30 cellular contexts compared by ENCODE assay signal in the genomic region with DNA sequence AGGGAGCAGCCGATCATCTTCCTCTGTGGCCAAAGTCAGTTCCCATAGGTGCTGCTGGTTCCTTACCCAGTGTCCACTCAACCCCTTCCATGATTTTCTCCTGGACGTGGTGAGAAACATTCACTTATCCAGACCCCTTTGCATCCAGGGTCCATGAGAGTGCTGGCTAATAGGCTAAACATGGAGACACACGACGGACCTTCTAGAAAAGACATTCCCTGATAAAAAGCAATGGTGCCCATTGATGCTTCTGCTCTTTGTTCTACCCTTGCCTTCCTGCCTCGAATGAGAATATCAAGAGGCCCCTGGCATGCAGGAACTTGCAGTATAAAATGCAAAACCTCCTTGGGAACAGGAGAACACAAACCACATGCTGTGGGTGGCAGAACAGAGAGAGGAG. TPM values are rescaled to one million over a fixed set of nuclear protein-coding genes. Genes with fewer than 3 reads are reported as not detected.
"Had no signal": no experiment of that assay in that cellular context is flagged by ENCODE, and none has a peak within 500 bp of the region (broad histone marks: within the 10 kb centered on the region; RNA-seq: fewer than 3 reads in every experiment).

No MANE protein-coding gene starts in this region.

- H3K27ac ChIP-seq: left lung, lower lobe of right lung, ovary, right atrium auricular region, spleen, tibial nerve, uterus had no signal

- H3K4me1 ChIP-seq: left lung, right atrium auricular region, spleen, tibial nerve, uterus had no signal

- H3K9me3 ChIP-seq: left lung, lower lobe of right lung, ovary, right atrium auricular region, spleen, tibial nerve, uterus had no signal

- FAIRE-seq: islet of Langerhans, kidney, small intestine had no signal

- H3K27me3 Mint-ChIP-seq: progenitor cell of endocrine pancreas, type B pancreatic cell had no signal

- H3K4me1 Mint-ChIP-seq: immature natural killer cell; mesothelial cell of epicardium; natural killer cell; stimulated activated effector memory CD8-positive, alpha-beta T cell treated with anti-CD3 and anti-CD28 coated beads, Interleukin-12 subunit alpha, Interleukin-12 subunit beta, amount 100 ng/mL, for 72 hours; stimulated activated naive CD8-positive, alpha-beta T cell treated with anti-CD3 and anti-CD28 coated beads, Interleukin-15, amount 100 ng/mL, for 72 hours had no signal

- H3K9me3 Mint-ChIP-seq: immature natural killer cell; mesothelial cell of epicardium; naive B cell; natural killer cell; stimulated activated effector memory CD8-positive, alpha-beta T cell treated with anti-CD3 and anti-CD28 coated beads, Interleukin-12 subunit alpha, Interleukin-12 subunit beta, amount 100 ng/mL, for 72 hours; stimulated activated naive CD8-positive, alpha-beta T cell treated with anti-CD3 and anti-CD28 coated beads, Interleukin-15, amount 100 ng/mL, for 72 hours; type B pancreatic cell had no signal

- H3K36me3 Mint-ChIP-seq: immature natural killer cell; mesothelial cell of epicardium; natural killer cell; stimulated activated effector memory CD8-positive, alpha-beta T cell treated with anti-CD3 and anti-CD28 coated beads, Interleukin-12 subunit alpha, Interleukin-12 subunit beta, amount 100 ng/mL, for 72 hours; type B pancreatic cell had no signal

- H3K36me3 ChIP-seq: left lung, lower lobe of right lung, ovary, right atrium auricular region, spleen, tibial nerve, uterus had no signal

- H3K27ac Mint-ChIP-seq: immature natural killer cell; mesothelial cell of epicardium; naive B cell; natural killer cell; nephron progenitor cell; progenitor cell of endocrine pancreas; stimulated activated effector memory CD8-positive, alpha-beta T cell treated with anti-CD3 and anti-CD28 coated beads, Interleukin-12 subunit alpha, Interleukin-12 subunit beta, amount 100 ng/mL, for 72 hours; stimulated activated naive CD8-positive, alpha-beta T cell treated with anti-CD3 and anti-CD28 coated beads, Interleukin-15, amount 100 ng/mL, for 72 hours; type B pancreatic cell had no signal

- H3K4me3 ChIP-seq: left lung, lower lobe of right lung, ovary, right atrium auricular region, spleen, tibial nerve, uterus had no signal

- DNase-seq: hypothalamus; immature natural killer cell; kidney; left colon; left lung; lower lobe of right lung; mesendoderm; naive B cell; natural killer cell; nephron progenitor cell; ovary; small intestine; spleen; stimulated activated CD4-positive, alpha-beta T cell treated with anti-CD3 and anti-CD28 coated beads, Interleukin-4, amount 100 ng/mL, for 24 hours; stimulated activated naive CD4-positive, alpha-beta T cell treated with Interleukin-2 at 50 U/mL for 16 hours; stimulated activated naive CD8-positive, alpha-beta T cell treated with anti-CD3 and anti-CD28 coated beads, Interleukin-15, amount 100 ng/mL, for 72 hours; substantia nigra; uterus had no signal

- H3K4me3 Mint-ChIP-seq: immature natural killer cell; mesothelial cell of epicardium; naive B cell; natural killer cell; nephron progenitor cell; stimulated activated effector memory CD8-positive, alpha-beta T cell treated with anti-CD3 and anti-CD28 coated beads, Interleukin-12 subunit alpha, Interleukin-12 subunit beta, amount 100 ng/mL, for 72 hours; stimulated activated naive CD8-positive, alpha-beta T cell treated with anti-CD3 and anti-CD28 coated beads, Interleukin-15, amount 100 ng/mL, for 72 hours; type B pancreatic cell had no signal

- H3K27me3 ChIP-seq: left lung, ovary, right atrium auricular region, tibial nerve, uterus had no signal

- ATAC-seq: left colon; left lung; lower lobe of right lung; natural killer cell; sciatic nerve; stimulated activated effector memory CD8-positive, alpha-beta T cell treated with anti-CD3 and anti-CD28 coated beads, Interleukin-12 subunit alpha, Interleukin-12 subunit beta, amount 100 ng/mL, for 72 hours; stimulated activated naive CD8-positive, alpha-beta T cell treated with anti-CD3 and anti-CD28 coated beads, Interleukin-15, amount 100 ng/mL, for 72 hours had no signal

RNA-seq across cellular contexts. Expression of a gene that starts 2.3 kb away (rescaled TPM):
- total RNA-seq: left lung, lower lobe of right lung, mononuclear cell, omental fat pad, pulmonary artery endothelial cell, right atrium auricular region, sciatic nerve, temporal lobe, tibial nerve had no signal
- polyA plus RNA-seq: immature natural killer cell had no signal
